ENCODE assay signal across 19 cellular contexts in genomic region chr11:134612416-134613030, GRCh38.
DNase-seq lines count a peak whose midpoint lies in the region; ATAC-seq and TF ChIP-seq lines count a peak whose summit lies in the region.
"Had no signal": no experiment of that assay in that cellular context is flagged by ENCODE, and none has a peak within 500 bp of the region (broad histone marks: within the 10 kb centered on the region; RNA-seq: fewer than 3 reads in every experiment).

No MANE protein-coding gene starts in this region.

- intact Hi-C loops in Right ventricle myocardium superior (cut with DNase I) = no loop called here
- intact Hi-C loops in activated CD4-positive, alpha-beta memory T cell treated with anti-CD3 and anti-CD28 coated beads for 36 hours (cut with micrococcal nuclease) = no loop called here

- peak overlapping the region; percentile 38 for H3K18ac ChIP-seq in neuronal stem cell (ENCODE audit: low read length)

- H3K4me2 ChIP-seq in neuronal stem cell (ENCODE audit: insufficient read depth, low read length, poor library complexity, severe bottlenecking) = no peak overlapping the region
- H3K4me2 ChIP-seq: BLaER1 had no signal

- no peaks in the 10 kb centered on the region for H3K79me1 ChIP-seq in neuronal stem cell (ENCODE audit: low read depth, low read length)

- no peak overlapping the region for H2BK5ac ChIP-seq in neuronal stem cell (ENCODE audit: low read length)

- no peaks in the 10 kb centered on the region for H3K9me3 Mint-ChIP-seq in activated CD4-positive, alpha-beta memory T cell treated with anti-CD3 and anti-CD28 coated beads for 36 hours

- H2BK120ac ChIP-seq in neuronal stem cell (ENCODE audit: low read depth, low read length) = no peak overlapping the region

- no peaks in the 10 kb centered on the region for H3K9me3 ChIP-seq in right atrium auricular region
- peaks cover 0 to 2% of the 10 kb centered on the region in 2 donors for H3K9me3 ChIP-seq in neuronal stem cell (replicated peaks in 1 of 2; ENCODE audit: control insufficient read depth in 2 of 2, insufficient read depth in 1 of 2, low read depth in 1 of 2, low read length in 2 of 2)
- H3K9me3 ChIP-seq: BLaER1 had no signal

- no peak overlapping the region for H2AK5ac ChIP-seq in neuronal stem cell (ENCODE audit: low read depth, low read length)

- CTCF ChIA-PET in activated CD4-positive, alpha-beta memory T cell treated with anti-CD3 and anti-CD28 coated beads for 36 hours (lab: Charles Lee) = no interaction called here

- no peaks in the 10 kb centered on the region for H3K27me3 ChIP-seq in right atrium auricular region
- peaks cover 0 to 3% (median 0%) of the 10 kb centered on the region in 3 experiments for H3K27me3 ChIP-seq in neuronal stem cell (ENCODE audit: control insufficient read depth in 3 of 3, insufficient read depth in 3 of 3, low read depth in 1 of 3, low read length in 3 of 3)
- H3K27me3 ChIP-seq: BLaER1 had no signal

- H3K36me3 ChIP-seq in right atrium auricular region (no peaks in the 10 kb centered on the region), neuronal stem cell (replicated peaks in 1 of 2; ENCODE audit: control insufficient read depth in 2 of 2, insufficient read depth in 2 of 2, low read length in 2 of 2) (no peaks in the 10 kb centered on the region)
- H3K36me3 ChIP-seq: BLaER1 had no signal

- H3K4me3 Mint-ChIP-seq in activated CD4-positive, alpha-beta memory T cell treated with anti-CD3 and anti-CD28 coated beads for 36 hours = no peak overlapping the region
- H3K4me3 Mint-ChIP-seq: CD14-positive monocyte; CD4-positive, alpha-beta memory T cell; HFFc6; IgD-negative memory B cell had no signal

- H3K4me1 Mint-ChIP-seq in activated CD4-positive, alpha-beta memory T cell treated with anti-CD3 and anti-CD28 coated beads for 36 hours (ENCODE audit: low read depth) = no peaks in the 10 kb centered on the region
- H3K4me1 Mint-ChIP-seq: CD14-positive monocyte; CD4-positive, alpha-beta memory T cell; IgD-negative memory B cell had no signal

- H3K23ac ChIP-seq in neuronal stem cell (ENCODE audit: low read depth, low read length, poor library complexity) = no peak overlapping the region

- H3K27me3 Mint-ChIP-seq in activated CD4-positive, alpha-beta memory T cell treated with anti-CD3 and anti-CD28 coated beads for 36 hours = peaks cover 12% of the 10 kb centered on the region

- H4K91ac ChIP-seq in neuronal stem cell (ENCODE audit: low read depth, low read length, poor library complexity) = no peak overlapping the region

- no peak overlapping the region for H3K4me3 ChIP-seq in right atrium auricular region
- H3K4me3 ChIP-seq in neuronal stem cell (ENCODE audit: low read length in 2 of 2) = no peak overlapping the region
- H3K4me3 ChIP-seq: BLaER1, GM12878 had no signal

- no peak overlapping the region for H2BK12ac ChIP-seq in neuronal stem cell (ENCODE audit: low read length)

- peak; percentile 28 for DNase-seq in right atrium auricular region (ENCODE audit: low spot score)
- DNase-seq in Right ventricle myocardium superior = no peak
- DNase-seq in islet precursor cell = peak; percentile 13
- DNase-seq in neuronal stem cell (ENCODE audit: low spot score) = no peak
- DNase-seq in GF-D8 (lab: John Stamatoyannopoulos, UW) = no peak
- no peak for DNase-seq in NCI-H1417 (lab: John Stamatoyannopoulos, UW)
- DNase-seq in activated CD4-positive, alpha-beta memory T cell treated with anti-CD3 and anti-CD28 coated beads for 36 hours = no peak
- DNase-seq: 8988T; CD4-positive, alpha-beta memory T cell; DMS153; DMS79; GDM1; HFFc6 had no signal

- WGBS in neuronal stem cell (ENCODE audit: extremely low coverage in 2 of 2, insufficient read length in 2 of 2, insufficient replicate concordance in 1 of 2), 2 donors = no CpG with 5 or more reads among the region's 9 CpGs

- H3K4me1 ChIP-seq in right atrium auricular region (no peaks in the 10 kb centered on the region), neuronal stem cell (ENCODE audit: control insufficient read depth in 2 of 2, insufficient read depth in 1 of 2, low read depth in 1 of 2, low read length in 2 of 2) (no peaks in the 10 kb centered on the region)
- H3K4me1 ChIP-seq: BLaER1 had no signal

- no peak overlapping the region for H3K14ac ChIP-seq in neuronal stem cell (ENCODE audit: low read length)

- no peak overlapping the region for H4K8ac ChIP-seq in neuronal stem cell (ENCODE audit: low read depth, low read length)

- no peaks in the 10 kb centered on the region for H3K36me3 Mint-ChIP-seq in activated CD4-positive, alpha-beta memory T cell treated with anti-CD3 and anti-CD28 coated beads for 36 hours
- H3K36me3 Mint-ChIP-seq: CD14-positive monocyte; CD4-positive, alpha-beta memory T cell had no signal

- ATAC-seq in Right ventricle myocardium superior (ENCODE audit: poor library complexity) = no peak
- ATAC-seq: GM12878, HCT116, HepG2 had no signal

- H2AFZ ChIP-seq in neuronal stem cell (ENCODE audit: low read length) = no peak overlapping the region

- TF ChIP-seq CTCF in right atrium auricular region (IDR thresholded peaks at IDR 0.05) = no peak

- H3K27ac ChIP-seq in right atrium auricular region (no peak overlapping the region), neuronal stem cell (replicated peaks; ENCODE audit: low read length) (no peak overlapping the region)
- H3K27ac ChIP-seq: BLaER1 had no signal

- H2BK15ac ChIP-seq in neuronal stem cell (ENCODE audit: low read length) = no peak overlapping the region

- no peak overlapping the region for H3K4ac ChIP-seq in neuronal stem cell (ENCODE audit: low read length)

- no peak overlapping the region for H3K27ac Mint-ChIP-seq in activated CD4-positive, alpha-beta memory T cell treated with anti-CD3 and anti-CD28 coated beads for 36 hours
- H3K27ac Mint-ChIP-seq: CD14-positive monocyte; CD4-positive, alpha-beta memory T cell; HFFc6; IgD-negative memory B cell had no signal

- POLR2A ChIA-PET in activated CD4-positive, alpha-beta memory T cell treated with anti-CD3 and anti-CD28 coated beads for 36 hours (lab: Charles Lee) = no interaction called here

- H3K9ac ChIP-seq in neuronal stem cell (ENCODE audit: low read depth, low read length, poor library complexity) = no peak overlapping the region
- H3K9ac ChIP-seq: BLaER1 had no signal

Comparison
In these comparisons a context has a peak if more than half of its experiments do, and no peak if none do; other contexts are left out.
1. DNase-seq: peak in right atrium auricular region (single experiment) and islet precursor cell (single experiment); none in Right ventricle myocardium superior (single experiment), neuronal stem cell (single experiment), GF-D8 (single experiment), NCI-H1417 (0 of 3) and activated CD4-positive, alpha-beta memory T cell treated with anti-CD3 and anti-CD28 coated beads for 36 hours (single experiment).